In genomic region chr12:63680758-63681157, GRCh38 we compare ENCODE assay signal across 8 cellular contexts. TPM values are rescaled to one million over a fixed set of nuclear protein-coding genes. Genes with fewer than 3 reads are reported as not detected.
A peak's percentile ranks its signal among the peaks of the same experiment; 100 is the strongest.
DNase-seq lines count a peak whose midpoint lies in the region; ATAC-seq and TF ChIP-seq lines count a peak whose summit lies in the region.
"Not testable (repeated sequence)": the region's sequence is repeated elsewhere in the genome, so short reads cannot be mapped to it uniquely, and the experiment has no call there.

No MANE protein-coding gene starts in this region.

- not testable (repeated sequence) for H2BK15ac ChIP-seq in mesenchymal stem cell (ENCODE audit: low read depth, poor library complexity, severe bottlenecking)

- DNase-seq in AG09309 (ENCODE audit: low read depth): peak; percentile 5
- peak; percentile 55 for DNase-seq in EH (ENCODE audit: low read depth)
- not testable (repeated sequence) for DNase-seq in RWPE2 (ENCODE audit: low spot score); mesenchymal stem cell
- DNase-seq in astrocyte of the spinal cord (ENCODE audit: low read depth, low spot score): peak; percentile 10
- peak; percentile 0 for DNase-seq in fibroblast of pulmonary artery (ENCODE audit: low read depth)

- H2BK5ac ChIP-seq in mesenchymal stem cell (ENCODE audit: low read depth, low read length, poor library complexity, severe bottlenecking): not testable (repeated sequence)

- not testable (repeated sequence) for H2AFZ ChIP-seq in mesenchymal stem cell (ENCODE audit: low read depth, low read length)

- not testable (repeated sequence) for H3K36me3 ChIP-seq in RWPE2 (ENCODE audit: low read depth); mesenchymal stem cell (ENCODE audit: control insufficient read depth in 1 of 2, insufficient read depth in 2 of 2, low read depth in 1 of 2, low read length in 2 of 2); skeletal muscle satellite cell (ENCODE audit: insufficient read depth, low read length)

- in situ Hi-C loops in astrocyte of the spinal cord (cut with HindIII; ENCODE audit: low sequenced_read_pairs): not testable (repeated sequence)

- H3K4ac ChIP-seq in mesenchymal stem cell (ENCODE audit: low read depth in 1 of 2, low read length in 2 of 2): not testable (repeated sequence)

- ATAC-seq in HG02610 (IDR thresholded peaks at IDR 0.05; ENCODE audit: unreplicated experiment) (peak; percentile 68), RWPE2 (ENCODE audit: low read depth) (peak; percentile 53; the same call in 1 of the 3 replicates)

- H4K8ac ChIP-seq in mesenchymal stem cell (ENCODE audit: low read length): not testable (repeated sequence)

- H3K9me3 ChIP-seq in RWPE2 (ENCODE audit: severe bottlenecking); mesenchymal stem cell (ENCODE audit: control insufficient read depth, low read length); skeletal muscle satellite cell (replicated peaks; ENCODE audit: low read length): not testable (repeated sequence)

- H4K91ac ChIP-seq in mesenchymal stem cell (ENCODE audit: low read length): not testable (repeated sequence)

- H3K9ac ChIP-seq in mesenchymal stem cell (ENCODE audit: low read length); skeletal muscle satellite cell (ENCODE audit: low read depth, low read length): not testable (repeated sequence)

- TF ChIP-seq CTCF in AG09309 (IDR thresholded peaks at IDR 0.05; ENCODE audit: control insufficient read depth, insufficient read depth, low read depth, low read length, missing control alignments); RWPE2 (IDR thresholded peaks at IDR 0.05; ENCODE audit: poor library complexity, severe bottlenecking); astrocyte of the spinal cord (IDR thresholded peaks at IDR 0.05; ENCODE audit: low read depth, low read length); fibroblast of pulmonary artery (IDR thresholded peaks at IDR 0.05; ENCODE audit: low read length, missing control alignments): not testable (repeated sequence)

- H3K14ac ChIP-seq in mesenchymal stem cell (ENCODE audit: low read length in 2 of 2): not testable (repeated sequence)

- H3K27me3 ChIP-seq in RWPE2 (ENCODE audit: insufficient read depth, poor library complexity, severe bottlenecking); mesenchymal stem cell (ENCODE audit: control insufficient read depth in 1 of 2, insufficient read depth in 1 of 2, low read length in 2 of 2); skeletal muscle satellite cell (ENCODE audit: control insufficient read depth, insufficient read depth, low read length): not testable (repeated sequence)

- H3K4me3 ChIP-seq in AG09309 (ENCODE audit: control insufficient read depth, low read depth, low read length); RWPE2 (ENCODE audit: severe bottlenecking); astrocyte of the spinal cord (ENCODE audit: low read depth, low read length); fibroblast of pulmonary artery (replicated peaks; ENCODE audit: low read depth, low read length); mesenchymal stem cell (ENCODE audit: insufficient read depth in 1 of 2, low read depth in 1 of 2, low read length in 2 of 2); skeletal muscle satellite cell (ENCODE audit: low read length): not testable (repeated sequence)

- H2BK120ac ChIP-seq in mesenchymal stem cell (ENCODE audit: low read depth, low read length): not testable (repeated sequence)

- not testable (repeated sequence) for H3K18ac ChIP-seq in mesenchymal stem cell (ENCODE audit: low read depth in 1 of 2, low read length in 2 of 2)

- H3K4me1 ChIP-seq in RWPE2 (ENCODE audit: insufficient read depth, poor library complexity, severe bottlenecking); mesenchymal stem cell (ENCODE audit: control insufficient read depth, insufficient read depth, low read depth, low read length): not testable (repeated sequence)
- peaks cover 12% of the 10 kb centered on the region for H3K4me1 ChIP-seq in skeletal muscle satellite cell (ENCODE audit: control insufficient read depth, insufficient read depth, low read length)

- H2AK5ac ChIP-seq in mesenchymal stem cell (ENCODE audit: low read length, severe bottlenecking): not testable (repeated sequence)

- H3K27ac ChIP-seq in RWPE2 (ENCODE audit: poor library complexity, severe bottlenecking): not testable (repeated sequence)
- peak overlapping the region; percentile 61 for H3K27ac ChIP-seq in mesenchymal stem cell (ENCODE audit: low read length, poor library complexity, severe bottlenecking)

- not testable (repeated sequence) for H2BK12ac ChIP-seq in mesenchymal stem cell (ENCODE audit: low read length in 2 of 2)

- not testable (repeated sequence) for H3K23ac ChIP-seq in mesenchymal stem cell (ENCODE audit: low read length in 2 of 2)

- H3K4me2 ChIP-seq in mesenchymal stem cell (ENCODE audit: low read length, poor library complexity, severe bottlenecking): not testable (repeated sequence)
- H3K4me2 ChIP-seq in skeletal muscle satellite cell (ENCODE audit: low read length): peak overlapping the region; percentile 58

- not testable (repeated sequence) for H3K79me1 ChIP-seq in mesenchymal stem cell (replicated peaks; ENCODE audit: low read length, poor library complexity, severe bottlenecking)

RNA-seq across cellular contexts. Expression of gene DPY19L2, which starts 12.5 kb away (rescaled TPM):
- 0.11 TPM for polyA plus RNA-seq in mesenchymal stem cell (2013, experiment 1 of 2)
- 0.27 TPM for polyA plus RNA-seq in mesenchymal stem cell (2013, experiment 2 of 2)
- total RNA-seq in skeletal muscle satellite cell (2012; rRNA removed): 0.25 and 0.66 TPM in 2 replicates
